ENCODE assay signal across 11 cellular contexts in the genomic region with DNA sequence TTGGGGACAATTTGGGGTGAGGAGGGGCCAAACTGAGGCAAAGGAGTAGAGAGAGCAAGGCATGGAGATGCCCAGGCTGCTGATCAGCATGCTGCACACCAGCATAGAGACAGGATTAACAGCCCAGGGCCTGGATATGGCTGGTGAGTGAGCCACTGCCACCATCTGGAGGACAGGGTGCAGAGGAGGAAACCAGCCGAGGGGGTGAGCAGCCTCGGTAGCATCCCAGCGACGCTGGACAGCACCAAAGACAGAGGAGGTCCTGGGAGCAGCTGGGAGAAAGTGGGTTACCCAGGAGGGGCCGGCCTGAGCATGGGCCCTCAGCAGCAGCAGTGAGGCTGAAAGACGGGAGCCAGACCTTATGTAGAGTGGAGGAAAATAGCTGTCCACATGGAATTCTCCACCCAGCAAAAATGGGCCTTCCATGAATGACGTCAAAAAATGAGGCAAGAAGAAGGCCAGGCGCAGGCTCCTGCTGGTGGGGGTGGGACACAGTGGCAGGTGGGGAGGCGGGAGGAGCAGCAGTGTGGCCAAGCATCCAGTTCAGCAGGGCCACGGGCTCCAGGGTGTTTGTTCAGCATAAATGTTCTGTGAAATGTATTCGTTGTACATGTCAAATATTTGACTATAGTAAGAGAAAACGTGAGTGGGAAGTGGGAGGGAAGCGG. TPM values are rescaled to one million over a fixed set of nuclear protein-coding genes. Genes with fewer than 3 reads are reported as not detected.
DNase-seq lines count a peak whose midpoint lies in the region; ATAC-seq and TF ChIP-seq lines count a peak whose summit lies in the region.
"Had no signal": no experiment of that assay in that cellular context is flagged by ENCODE, and none has a peak within 500 bp of the region (broad histone marks: within the 10 kb centered on the region; RNA-seq: fewer than 3 reads in every experiment).

No MANE protein-coding gene starts in this region.

- no peak overlapping the region for H3K4ac ChIP-seq in mesendoderm (ENCODE audit: low read depth, low read length)

- no peaks in the 10 kb centered on the region for H3K79me2 ChIP-seq in mesendoderm (ENCODE audit: control insufficient read depth, insufficient read depth, low read length)

- no peak overlapping the region for H2BK120ac ChIP-seq in mesendoderm (ENCODE audit: low read depth, low read length)

- H3K18ac ChIP-seq in mesendoderm (ENCODE audit: low read length), result no peak overlapping the region

- H3K27ac ChIP-seq in HEK293 (ENCODE audit: extremely low read depth, low read depth, low read length), result no peak overlapping the region
- no peak overlapping the region for H3K27ac ChIP-seq in mesendoderm (ENCODE audit: low read depth, low read length)
- no peak overlapping the region for H3K27ac ChIP-seq in stomach
- H3K27ac ChIP-seq: lower lobe of right lung had no signal

- H4K8ac ChIP-seq in mesendoderm (ENCODE audit: low read depth, low read length), result no peak overlapping the region

- H3K4me2 ChIP-seq in mesendoderm (ENCODE audit: low read length), result no peak overlapping the region

- in situ Hi-C loops in Caki2 (cut with HindIII; ENCODE audit: low pct_unique_long_range_greater_than_20kb, low sequenced_read_pairs), result no loop called here

- H3K27me3 ChIP-seq in mesendoderm (ENCODE audit: insufficient read depth, low read length, poor library complexity) (no peaks in the 10 kb centered on the region), stomach (peaks cover 0 to 12% (median 0%) of the 10 kb centered on the region in 3 donors)

- POLR2A ChIA-PET in HEK293 (lab: Yijun Ruan, JAX), result no interaction called here

- H3K56ac ChIP-seq in mesendoderm (ENCODE audit: low read length), result no peak overlapping the region

- no peak overlapping the region for H2BK5ac ChIP-seq in mesendoderm (ENCODE audit: low read length)

- no peak for TF ChIP-seq CTCF in HEK293 (tag by site-specific recombination; IDR thresholded peaks at IDR 0.05)
- no peak for TF ChIP-seq CTCF in stomach (IDR thresholded peaks at IDR 0.05)

- H3K9me3 ChIP-seq in HEK293 (ENCODE audit: control insufficient read depth, insufficient read depth, low read depth, low read length) (no peaks in the 10 kb centered on the region), stomach (no peaks in the 10 kb centered on the region)
- H3K9me3 ChIP-seq: lower lobe of right lung had no signal

- H3K79me1 ChIP-seq in mesendoderm (ENCODE audit: low read length), result no peaks in the 10 kb centered on the region

- intact Hi-C loops in stomach (cut with DNase I; ENCODE audit: low total_unique reads), result no loop called here

- H3K9ac ChIP-seq in mesendoderm (ENCODE audit: low read length), result no peak overlapping the region

- peaks cover 0 to 8% of the 10 kb centered on the region in 2 donors for H3K4me1 Mint-ChIP-seq in effector memory CD8-positive, alpha-beta T cell (ENCODE audit: low read depth in 2 of 2)

- peak overlapping the region in 1 of 2 donors; percentile 66 for H3K27ac Mint-ChIP-seq in effector memory CD8-positive, alpha-beta T cell

- H3K23ac ChIP-seq in mesendoderm (ENCODE audit: low read length), result no peak overlapping the region

- no peak overlapping the region for H2BK15ac ChIP-seq in mesendoderm (replicated peaks; ENCODE audit: low read depth)

- no CpG with 5 or more reads among the region's 13 CpGs for WGBS in mesendoderm (ENCODE audit: extremely low coverage, insufficient coverage, low lambda C conversion rate)
- WGBS in stomach, 5 donors, result 18 to 36% (median 27%) methylated on average over 13 of the region's 13 CpGs

- no peak for ATAC-seq in effector memory CD8-positive, alpha-beta T cell (replicated peaks)
- ATAC-seq in GM18873 (IDR thresholded peaks at IDR 0.05; ENCODE audit: low FRiP score, unreplicated experiment), result no peak
- ATAC-seq: lower lobe of right lung had no signal

- no peak overlapping the region for H3K4me3 Mint-ChIP-seq in effector memory CD8-positive, alpha-beta T cell

- no peaks in the 10 kb centered on the region for H3K36me3 Mint-ChIP-seq in effector memory CD8-positive, alpha-beta T cell (ENCODE audit: insufficient read depth)

- no peaks in the 10 kb centered on the region for H3K9me3 Mint-ChIP-seq in effector memory CD8-positive, alpha-beta T cell

- H3K4me1 ChIP-seq in HEK293 (ENCODE audit: control insufficient read depth, insufficient read depth, low read length) (no peaks in the 10 kb centered on the region), mesendoderm (ENCODE audit: control insufficient read depth, low read depth, low read length) (no peaks in the 10 kb centered on the region), stomach (peaks cover 0 to 8% (median 0%) of the 10 kb centered on the region in 4 donors)
- H3K4me1 ChIP-seq: lower lobe of right lung had no signal

- no peak for TF ChIP-seq EP300 in stomach (IDR thresholded peaks at IDR 0.05)

- H2AK5ac ChIP-seq in mesendoderm (ENCODE audit: low read length), result no peak overlapping the region

- peak; percentile 14 for DNase-seq in Caki2 (ENCODE audit: low read depth)
- DNase-seq in UCSD-AML1 (lab: John Stamatoyannopoulos, UW; ENCODE audit: unreplicated experiment), result peak; percentile 64
- peak; percentile 62 for DNase-seq in mesendoderm
- no peak for DNase-seq in effector memory CD8-positive, alpha-beta T cell
- no peak for DNase-seq in activated CD8-positive, alpha-beta memory T cell treated with anti-CD3 and anti-CD28 coated beads, Interleukin-2, amount 50 U/mL, for 48 hours
- no peak for DNase-seq in stomach
- DNase-seq: erythroblast; lower lobe of right lung; stimulated activated naive CD4-positive, alpha-beta T cell treated with Interleukin-2 at 50 U/mL for 16 hours had no signal

- CTCF ChIA-PET in HEK293 (lab: Yijun Ruan, JAX), result interaction anchor here (0.9 to 1.1 kb wide), 2 partner anchors 14 to 100 kb away, joined by 4 read pairs; no protein-coding TSS in a partner anchor

- H4K5ac ChIP-seq in mesendoderm (ENCODE audit: low read length), result no peak overlapping the region

- TF ChIP-seq POLR2A in stomach (IDR thresholded peaks at IDR 0.05), result no peak

- peaks cover 27 to 44% of the 10 kb centered on the region in 2 donors for H3K27me3 Mint-ChIP-seq in effector memory CD8-positive, alpha-beta T cell

- H3K4me3 ChIP-seq in HEK293 (ENCODE audit: low read depth, low read length), result no peak overlapping the region
- H3K4me3 ChIP-seq in mesendoderm (ENCODE audit: low read length), result no peak overlapping the region
- no peak overlapping the region for H3K4me3 ChIP-seq in stomach
- H3K4me3 ChIP-seq: lower lobe of right lung had no signal

- H3K36me3 ChIP-seq in HEK293 (ENCODE audit: control insufficient read depth in 2 of 2, insufficient read depth in 1 of 2, low read length in 2 of 2) (no peaks in the 10 kb centered on the region), mesendoderm (ENCODE audit: control insufficient read depth, insufficient read depth, low read length) (no peaks in the 10 kb centered on the region), stomach (no peaks in the 10 kb centered on the region)
- H3K36me3 ChIP-seq: lower lobe of right lung had no signal

TF ChIP-seq in HEK293, 187 proteins besides CTCF, POLR2A, EP300 and RAD21:
- TF ChIP-seq ZSCAN18 (tag by site-specific recombination; IDR thresholded peaks at IDR 0.05) (no peak), REST (tag by site-specific recombination; IDR thresholded peaks at IDR 0.05) (peak; percentile 90)

RNA-seq across cellular contexts. Expression of gene RET, which starts 16.7 kb away (rescaled TPM):
- total RNA-seq in Caki2 (2014; rRNA removed; shearing (Covaris generic); ENCODE audit: low replicate concordance), result 0.37 TPM in 1 of 2 replicates, not detected in the other
- polyA plus RNA-seq in mesendoderm (2013, experiment 1 of 2), result 9.2 TPM
- polyA plus RNA-seq in mesendoderm (2013, experiment 2 of 2), result 9.2 TPM
- 1 to 10 TPM in 3 of 5 donors, not detected in 2; 3.1 to 9.8 (median 3.2) TPM for total RNA-seq in stomach
- polyA plus RNA-seq in stomach, result 1 to 10 TPM in 1 of 3 donors, under 1 TPM in 2; 0.31 to 1.9 (median 0.93) TPM

RNA-seq across cellular contexts. Expression of gene CSGALNACT2, which starts 44.7 kb away (rescaled TPM):
- 9.0 and 10.9 TPM in 2 replicates for total RNA-seq in Caki2 (2014; rRNA removed; shearing (Covaris generic); ENCODE audit: low replicate concordance)
- polyA plus RNA-seq in mesendoderm (2013, experiment 1 of 2), result 6.1 TPM
- 5.9 TPM for polyA plus RNA-seq in mesendoderm (2013, experiment 2 of 2)
- 10 to 100 TPM in 2 of 5 donors, 1 to 10 TPM in 3; 2.0 to 30.1 (median 8.9) TPM for total RNA-seq in stomach
- 10 to 100 TPM in 1 of 3 donors, 1 to 10 TPM in 2; 4.1 to 10.7 (median 6.7) TPM for polyA plus RNA-seq in stomach

Comparison
In these comparisons a context has a peak if more than half of its experiments do, and no peak if none do; other contexts are left out.
1. DNase-seq: peak in Caki2 (single experiment), UCSD-AML1 (single experiment) and mesendoderm (single experiment); none in effector memory CD8-positive, alpha-beta T cell (0 of 3), activated CD8-positive, alpha-beta memory T cell treated with anti-CD3 and anti-CD28 coated beads, Interleukin-2, amount 50 U/mL, for 48 hours (single experiment) and stomach (single experiment).